Comparison of ENCODE assay signal across 29 cellular contexts in the genomic region with DNA sequence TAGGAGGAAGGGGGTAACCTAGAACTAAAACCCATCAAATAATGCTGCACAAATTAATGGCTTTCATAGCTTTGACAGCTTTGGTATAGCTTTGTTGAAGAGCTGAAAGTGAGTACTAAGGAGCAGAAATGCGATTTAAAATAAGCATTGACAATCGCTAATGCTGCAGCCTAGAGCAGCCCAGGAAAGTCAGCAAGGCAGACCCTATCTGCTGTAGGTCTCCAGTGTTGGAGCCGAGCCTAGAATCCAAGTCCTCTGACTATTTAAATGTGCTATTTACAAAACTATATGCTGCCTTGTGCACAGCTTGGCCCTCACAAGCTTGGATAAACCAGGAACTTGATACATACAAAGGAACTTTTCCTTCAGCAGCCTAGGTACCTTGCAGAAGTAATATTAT.
"Had no signal": no experiment of that assay in that cellular context is flagged by ENCODE, and none has a peak within 500 bp of the region (broad histone marks: within the 10 kb centered on the region; RNA-seq: fewer than 3 reads in every experiment).

No MANE protein-coding gene starts in this region.

- H3K36me3 ChIP-seq: thoracic aorta had no signal

- H3K27ac Mint-ChIP-seq: endodermal cell; stimulated activated effector memory CD8-positive, alpha-beta T cell treated with anti-CD3 and anti-CD28 coated beads, Interleukin-12 subunit alpha, Interleukin-12 subunit beta, amount 100 ng/mL, for 72 hours had no signal

- H3K4me3 Mint-ChIP-seq: endodermal cell; naive thymus-derived CD8-positive, alpha-beta T cell; neural crest cell; stimulated activated effector memory CD8-positive, alpha-beta T cell treated with anti-CD3 and anti-CD28 coated beads, Interleukin-12 subunit alpha, Interleukin-12 subunit beta, amount 100 ng/mL, for 72 hours had no signal

- DNase-seq: cerebellar nuclear complex; dorsolateral prefrontal cortex; effector CD8-positive, alpha-beta T cell; endodermal cell; foreskin keratinocyte; heart right ventricle; hippocampal formation; left cardiac atrium; left lung; lower lobe of right lung; naive thymus-derived CD8-positive, alpha-beta T cell; pancreas; retina; sigmoid colon; stimulated activated CD4-positive, alpha-beta T cell treated with anti-CD3 and anti-CD28 coated beads, Interleukin-2, amount 100 ng/mL, for 24 hours; stimulated activated CD4-positive, alpha-beta T cell treated with anti-CD3 and anti-CD28 coated beads, Interleukin-4, amount 100 ng/mL, for 24 hours; stimulated activated naive CD8-positive, alpha-beta T cell treated with anti-CD3 and anti-CD28 coated beads, Interleukin-15, Interleukin-2, amounts not matched to agents 100 U/mL and 50 U/mL, for 24 hours; upper lobe of left lung had no signal

- H3K27me3 ChIP-seq: dorsolateral prefrontal cortex, foreskin keratinocyte, gastroesophageal sphincter, heart right ventricle, left lung, neutrophil, pancreas, sigmoid colon, tibial nerve, upper lobe of left lung had no signal

- H3K4me1 ChIP-seq: pancreas had no signal

- H3K27ac ChIP-seq: epithelial cell of prostate, foreskin keratinocyte, gastroesophageal sphincter, left lung, lower lobe of right lung, neutrophil, pancreas, sigmoid colon, thoracic aorta, tibial nerve, upper lobe of left lung had no signal

- H3K4me3 ChIP-seq: dorsolateral prefrontal cortex, gastroesophageal sphincter, heart right ventricle, left lung, lower lobe of right lung, pancreas, sigmoid colon, thoracic aorta, tibial nerve, upper lobe of left lung had no signal

- H3K27me3 Mint-ChIP-seq: naive thymus-derived CD8-positive, alpha-beta T cell had no signal

- FAIRE-seq: colon, islet of Langerhans, pancreas, urothelium cell line had no signal

- H3K4me1 Mint-ChIP-seq: endodermal cell, neural crest cell had no signal

- H3K9me3 ChIP-seq: left lung, neutrophil, pancreas, thoracic aorta, upper lobe of left lung had no signal

- H3K9me3 Mint-ChIP-seq: endodermal cell; neural crest cell; stimulated activated effector memory CD8-positive, alpha-beta T cell treated with anti-CD3 and anti-CD28 coated beads, Interleukin-12 subunit alpha, Interleukin-12 subunit beta, amount 100 ng/mL, for 72 hours had no signal

- ATAC-seq: esophagus mucosa; foreskin keratinocyte; gastroesophageal sphincter; left lung; lower lobe of right lung; naive thymus-derived CD8-positive, alpha-beta T cell; pancreas; stimulated activated effector memory CD8-positive, alpha-beta T cell treated with anti-CD3 and anti-CD28 coated beads, Interleukin-12 subunit alpha, Interleukin-12 subunit beta, amount 100 ng/mL, for 72 hours; stimulated activated naive CD8-positive, alpha-beta T cell treated with anti-CD3 and anti-CD28 coated beads, Interleukin-15, Interleukin-2, amounts not matched to agents 100 U/mL and 50 U/mL, for 24 hours had no signal
